Comparison of ENCODE assay signal across 1 cellular context in genomic region chr19:50717891-50718254, GRCh38.
TF ChIP-seq lines count a peak whose summit lies in the region.

No MANE protein-coding gene starts in this region.

TF ChIP-seq in GM23338, 12 proteins besides CTCF, POLR2A, EP300 and RAD21 (continued from another document):
- TF ChIP-seq, protein P1, sequence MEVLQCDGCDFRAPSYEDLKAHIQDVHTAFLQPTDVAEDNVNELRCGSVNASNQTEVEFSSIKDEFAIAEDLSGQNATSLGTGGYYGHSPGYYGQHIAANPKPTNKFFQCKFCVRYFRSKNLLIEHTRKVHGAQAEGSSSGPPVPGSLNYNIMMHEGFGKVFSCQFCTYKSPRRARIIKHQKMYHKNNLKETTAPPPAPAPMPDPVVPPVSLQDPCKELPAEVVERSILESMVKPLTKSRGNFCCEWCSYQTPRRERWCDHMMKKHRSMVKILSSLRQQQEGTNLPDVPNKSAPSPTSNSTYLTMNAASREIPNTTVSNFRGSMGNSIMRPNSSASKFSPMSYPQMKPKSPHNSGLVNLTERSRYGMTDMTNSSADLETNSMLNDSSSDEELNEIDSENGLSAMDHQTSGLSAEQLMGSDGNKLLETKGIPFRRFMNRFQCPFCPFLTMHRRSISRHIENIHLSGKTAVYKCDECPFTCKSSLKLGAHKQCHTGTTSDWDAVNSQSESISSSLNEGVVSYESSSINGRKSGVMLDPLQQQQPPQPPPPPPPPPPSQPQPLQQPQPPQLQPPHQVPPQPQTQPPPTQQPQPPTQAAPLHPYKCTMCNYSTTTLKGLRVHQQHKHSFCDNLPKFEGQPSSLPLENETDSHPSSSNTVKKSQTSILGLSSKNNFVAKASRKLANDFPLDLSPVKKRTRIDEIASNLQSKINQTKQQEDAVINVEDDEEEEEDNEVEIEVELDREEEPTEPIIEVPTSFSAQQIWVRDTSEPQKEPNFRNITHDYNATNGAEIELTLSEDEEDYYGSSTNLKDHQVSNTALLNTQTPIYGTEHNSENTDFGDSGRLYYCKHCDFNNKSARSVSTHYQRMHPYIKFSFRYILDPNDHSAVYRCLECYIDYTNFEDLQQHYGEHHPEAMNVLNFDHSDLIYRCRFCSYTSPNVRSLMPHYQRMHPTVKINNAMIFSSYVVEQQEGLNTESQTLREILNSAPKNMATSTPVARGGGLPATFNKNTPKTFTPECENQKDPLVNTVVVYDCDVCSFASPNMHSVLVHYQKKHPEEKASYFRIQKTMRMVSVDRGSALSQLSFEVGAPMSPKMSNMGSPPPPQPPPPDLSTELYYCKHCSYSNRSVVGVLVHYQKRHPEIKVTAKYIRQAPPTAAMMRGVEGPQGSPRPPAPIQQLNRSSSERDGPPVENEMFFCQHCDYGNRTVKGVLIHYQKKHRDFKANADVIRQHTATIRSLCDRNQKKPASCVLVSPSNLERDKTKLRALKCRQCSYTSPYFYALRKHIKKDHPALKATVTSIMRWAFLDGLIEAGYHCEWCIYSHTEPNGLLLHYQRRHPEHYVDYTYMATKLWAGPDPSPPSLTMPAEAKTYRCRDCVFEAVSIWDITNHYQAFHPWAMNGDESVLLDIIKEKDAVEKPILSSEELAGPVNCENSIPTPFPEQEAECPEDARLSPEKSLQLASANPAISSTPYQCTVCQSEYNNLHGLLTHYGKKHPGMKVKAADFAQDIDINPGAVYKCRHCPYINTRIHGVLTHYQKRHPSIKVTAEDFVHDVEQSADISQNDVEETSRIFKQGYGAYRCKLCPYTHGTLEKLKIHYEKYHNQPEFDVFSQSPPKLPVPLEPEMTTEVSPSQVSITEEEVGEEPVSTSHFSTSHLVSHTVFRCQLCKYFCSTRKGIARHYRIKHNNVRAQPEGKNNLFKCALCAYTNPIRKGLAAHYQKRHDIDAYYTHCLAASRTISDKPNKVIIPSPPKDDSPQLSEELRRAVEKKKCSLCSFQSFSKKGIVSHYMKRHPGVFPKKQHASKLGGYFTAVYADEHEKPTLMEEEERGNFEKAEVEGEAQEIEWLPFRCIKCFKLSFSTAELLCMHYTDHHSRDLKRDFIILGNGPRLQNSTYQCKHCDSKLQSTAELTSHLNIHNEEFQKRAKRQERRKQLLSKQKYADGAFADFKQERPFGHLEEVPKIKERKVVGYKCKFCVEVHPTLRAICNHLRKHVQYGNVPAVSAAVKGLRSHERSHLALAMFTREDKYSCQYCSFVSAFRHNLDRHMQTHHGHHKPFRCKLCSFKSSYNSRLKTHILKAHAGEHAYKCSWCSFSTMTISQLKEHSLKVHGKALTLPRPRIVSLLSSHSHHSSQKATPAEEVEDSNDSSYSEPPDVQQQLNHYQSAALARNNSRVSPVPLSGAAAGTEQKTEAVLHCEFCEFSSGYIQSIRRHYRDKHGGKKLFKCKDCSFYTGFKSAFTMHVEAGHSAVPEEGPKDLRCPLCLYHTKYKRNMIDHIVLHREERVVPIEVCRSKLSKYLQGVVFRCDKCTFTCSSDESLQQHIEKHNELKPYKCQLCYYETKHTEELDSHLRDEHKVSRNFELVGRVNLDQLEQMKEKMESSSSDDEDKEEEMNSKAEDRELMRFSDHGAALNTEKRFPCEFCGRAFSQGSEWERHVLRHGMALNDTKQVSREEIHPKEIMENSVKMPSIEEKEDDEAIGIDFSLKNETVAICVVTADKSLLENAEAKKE (CRISPR knock-in tag; IDR thresholded peaks at IDR 0.05), result no peak
- TF ChIP-seq POLR2AphosphoS5 (IDR thresholded peaks at IDR 0.05; ENCODE audit: low read depth) (no peak), CREB1 (CRISPR knock-in tag; IDR thresholded peaks at IDR 0.05; ENCODE audit: low read depth) (no peak), JUNB (IDR thresholded peaks at IDR 0.05; ENCODE audit: unreplicated experiment) (no peak), EZH2 (IDR thresholded peaks at IDR 0.05; ENCODE audit: low read depth, unreplicated experiment) (no peak)
